21 cellular contexts compared by ENCODE assay signal in genomic region chr10:34311679-34312078, GRCh38.
"Had no signal": no experiment of that assay in that cellular context is flagged by ENCODE, and none has a peak within 500 bp of the region (broad histone marks: within the 10 kb centered on the region; RNA-seq: fewer than 3 reads in every experiment).

No MANE protein-coding gene starts in this region.

- H3K9ac ChIP-seq: KMS-11, SK-N-SH had no signal

- H3K4me2 ChIP-seq: KMS-11, SK-N-SH had no signal

- DNase-seq: Kasumi-1, MM.1S, NCI-H1092 treated with DMSO at 0.1 percent for 48 hours, NCI-H1436 treated with DMSO at 0.1 percent for 48 hours, NCI-H1694, NCI-H187 treated with DMSO at 0.1 percent for 48 hours, NCI-H2029 treated with DMSO at 0.1 percent for 48 hours, NCI-H2171 treated with DMSO at 0.1 percent for 48 hours, NCI-H345, NCI-H446 treated with DMSO at 0.1 percent for 48 hours, NCI-H510A treated with DMSO at 0.1 percent for 48 hours, NCI-H526, NCI-H774, SHP77, SK-N-SH, SW 1271 had no signal

- H3K27ac ChIP-seq: KMS-11, RWPE1 had no signal

- H3K9me3 ChIP-seq: SK-N-SH had no signal

- H3K4me3 ChIP-seq: K562 had no signal

- H3K9me2 ChIP-seq: SK-N-SH had no signal

- ATAC-seq: HepG2, K562, Panc1 had no signal
